Comparison of ENCODE assay signal across 12 cellular contexts in genomic region chr2:68238955-68239822, GRCh38. TPM values are rescaled to one million over a fixed set of nuclear protein-coding genes. Genes with fewer than 3 reads are reported as not detected.
DNase-seq lines count a peak whose midpoint lies in the region; ATAC-seq and TF ChIP-seq lines count a peak whose summit lies in the region.
"Had no signal": no experiment of that assay in that cellular context is flagged by ENCODE, and none has a peak within 500 bp of the region (broad histone marks: within the 10 kb centered on the region; RNA-seq: fewer than 3 reads in every experiment).

No MANE protein-coding gene starts in this region.

- H3K9me3 ChIP-seq in uterus (no peaks in the 10 kb centered on the region), right cardiac atrium (ENCODE audit: control insufficient read depth, low read length) (no peaks in the 10 kb centered on the region)

- peaks cover 22% of the 10 kb centered on the region for H3K36me3 Mint-ChIP-seq in activated naive CD8-positive, alpha-beta T cell treated with anti-CD3 and anti-CD28 coated beads, Interleukin-2, amount 50 U/mL, for 24 hours (ENCODE audit: low read depth)
- peaks cover 0 to 12% (median 9%) of the 10 kb centered on the region in 3 donors for H3K36me3 Mint-ChIP-seq in naive thymus-derived CD8-positive, alpha-beta T cell
- H3K36me3 Mint-ChIP-seq in activated CD4-positive, alpha-beta T cell treated with anti-CD3 and anti-CD28 coated beads, Interleukin-2, amount 10 ng/mL, durations not matched to agents 7 days and 5 days (ENCODE audit: low read depth): peaks cover 17% of the 10 kb centered on the region

- intact Hi-C loops in uterus (cut with DNase I; ENCODE audit: low total_unique reads) (no loop called here), right cardiac atrium (cut with DNase I) (no loop called here)

- H3K36me3 ChIP-seq in uterus: no peaks in the 10 kb centered on the region

- TF ChIP-seq POLR2A in uterus (IDR thresholded peaks at IDR 0.05): no peak

- POLR2A ChIA-PET in naive thymus-derived CD8-positive, alpha-beta T cell (lab: Charles Lee): interaction anchor here (0.9 kb wide), 1 partner anchor 82 kb away, joined by 3 read pairs; a partner anchor contains a TSS
- POLR2A ChIA-PET in activated CD4-positive, alpha-beta T cell treated with anti-CD3 and anti-CD28 coated beads, Interleukin-2, amount 10 ng/mL, durations not matched to agents 7 days and 5 days (lab: Charles Lee): no interaction called here

- no peaks in the 10 kb centered on the region for H3K27me3 Mint-ChIP-seq in activated naive CD8-positive, alpha-beta T cell treated with anti-CD3 and anti-CD28 coated beads, Interleukin-2, amount 50 U/mL, for 24 hours
- H3K27me3 Mint-ChIP-seq in naive thymus-derived CD8-positive, alpha-beta T cell: no peaks in the 10 kb centered on the region
- no peaks in the 10 kb centered on the region for H3K27me3 Mint-ChIP-seq in activated CD4-positive, alpha-beta T cell treated with anti-CD3 and anti-CD28 coated beads, Interleukin-2, amount 10 ng/mL, durations not matched to agents 7 days and 5 days

- peak overlapping the region; percentile 30 for H3K27ac Mint-ChIP-seq in activated naive CD8-positive, alpha-beta T cell treated with anti-CD3 and anti-CD28 coated beads, Interleukin-2, amount 50 U/mL, for 24 hours
- H3K27ac Mint-ChIP-seq in naive thymus-derived CD8-positive, alpha-beta T cell: peak overlapping the region; percentile 0 to 92 (median 58)
- no peak overlapping the region for H3K27ac Mint-ChIP-seq in activated CD4-positive, alpha-beta T cell treated with anti-CD3 and anti-CD28 coated beads, Interleukin-2, amount 10 ng/mL, durations not matched to agents 7 days and 5 days

- peak; percentile 38 for ATAC-seq in activated naive CD8-positive, alpha-beta T cell treated with anti-CD3 and anti-CD28 coated beads, Interleukin-2, amount 50 U/mL, for 24 hours
- ATAC-seq in naive thymus-derived CD8-positive, alpha-beta T cell: no peak
- no peak for ATAC-seq in HG03039 (IDR thresholded peaks at IDR 0.05; ENCODE audit: unreplicated experiment)
- ATAC-seq in right cardiac atrium: no peak

- H3K27me3 ChIP-seq in uterus (no peaks in the 10 kb centered on the region), right cardiac atrium (ENCODE audit: control insufficient read depth, insufficient read depth) (no peaks in the 10 kb centered on the region)

- DNase-seq in EL (peak; percentile 73), LHCN-M2 (ENCODE audit: low read depth) (peak; percentile 44), uterus (no peak), right cardiac atrium (no peak)
- DNase-seq in activated naive CD8-positive, alpha-beta T cell treated with anti-CD3 and anti-CD28 coated beads, Interleukin-2, amount 50 U/mL, for 24 hours: no peak
- no peak for DNase-seq in naive thymus-derived CD8-positive, alpha-beta T cell
- DNase-seq in activated CD4-positive, alpha-beta T cell treated with anti-CD3 and anti-CD28 coated beads, Interleukin-2, amount 10 ng/mL, durations not matched to agents 7 days and 5 days: no peak
- DNase-seq: DMS79 treated with DMSO at 0.1 percent for 48 hours, SHP77, trophoblast cell had no signal

- H3K4me3 ChIP-seq in uterus: no peak overlapping the region
- no peak overlapping the region for H3K4me3 ChIP-seq in right cardiac atrium (ENCODE audit: low read length)

- CTCF ChIA-PET in activated CD4-positive, alpha-beta T cell treated with anti-CD3 and anti-CD28 coated beads, Interleukin-2, amount 10 ng/mL, durations not matched to agents 7 days and 5 days (lab: Charles Lee): interaction anchor here (1.1 to 1.4 kb wide), 2 partner anchors 10 to 28 kb away, joined by 3 read pairs; no protein-coding TSS in a partner anchor

- H3K4me1 ChIP-seq in uterus (peaks cover 0 to 12% of the 10 kb centered on the region in 2 donors), right cardiac atrium (ENCODE audit: control insufficient read depth, insufficient read depth, low read length) (peaks cover 5% of the 10 kb centered on the region)

- H3K27ac ChIP-seq in uterus (no peak overlapping the region), right cardiac atrium (ENCODE audit: low read length) (no peak overlapping the region)
- H3K27ac ChIP-seq: parathyroid adenoma had no signal

- peaks cover 82% of the 10 kb centered on the region for H3K4me1 Mint-ChIP-seq in activated naive CD8-positive, alpha-beta T cell treated with anti-CD3 and anti-CD28 coated beads, Interleukin-2, amount 50 U/mL, for 24 hours
- H3K4me1 Mint-ChIP-seq in naive thymus-derived CD8-positive, alpha-beta T cell: peaks cover 27 to 91% (median 73%) of the 10 kb centered on the region in 4 donors
- H3K4me1 Mint-ChIP-seq in activated CD4-positive, alpha-beta T cell treated with anti-CD3 and anti-CD28 coated beads, Interleukin-2, amount 10 ng/mL, durations not matched to agents 7 days and 5 days: peaks cover 61% of the 10 kb centered on the region

- no peak overlapping the region for H3K4me3 Mint-ChIP-seq in activated naive CD8-positive, alpha-beta T cell treated with anti-CD3 and anti-CD28 coated beads, Interleukin-2, amount 50 U/mL, for 24 hours
- H3K4me3 Mint-ChIP-seq in naive thymus-derived CD8-positive, alpha-beta T cell: peak overlapping the region; percentile 23 to 73 (median 52)
- H3K4me3 Mint-ChIP-seq in activated CD4-positive, alpha-beta T cell treated with anti-CD3 and anti-CD28 coated beads, Interleukin-2, amount 10 ng/mL, durations not matched to agents 7 days and 5 days: no peak overlapping the region

- WGBS in right cardiac atrium: 60% methylated on average over 6 of the region's 6 CpGs

- TF ChIP-seq CTCF in uterus (IDR thresholded peaks at IDR 0.05): no peak

- H3K9me3 Mint-ChIP-seq in activated naive CD8-positive, alpha-beta T cell treated with anti-CD3 and anti-CD28 coated beads, Interleukin-2, amount 50 U/mL, for 24 hours: no peaks in the 10 kb centered on the region
- no peaks in the 10 kb centered on the region for H3K9me3 Mint-ChIP-seq in naive thymus-derived CD8-positive, alpha-beta T cell
- H3K9me3 Mint-ChIP-seq in activated CD4-positive, alpha-beta T cell treated with anti-CD3 and anti-CD28 coated beads, Interleukin-2, amount 10 ng/mL, durations not matched to agents 7 days and 5 days: no peaks in the 10 kb centered on the region

RNA-seq across cellular contexts. Expression of gene PPP3R1, which starts 13.1 kb away (rescaled TPM):
- total RNA-seq in LHCN-M2 (2014; rRNA removed) (20.2 and 23.5 TPM in 2 replicates), uterus (10 to 100 TPM in 3 of 4 donors, 1 to 10 TPM in 1; 9.7 to 67.9 (median 56.0) TPM), right cardiac atrium (10 to 100 TPM; 37.9 to 46.2 (median 42.9) TPM)
- polyA plus RNA-seq in LHCN-M2 (2012): 23.6 TPM
- 10 to 100 TPM; 72.5 to 76.3 TPM for total RNA-seq in naive thymus-derived CD8-positive, alpha-beta T cell
- polyA plus RNA-seq in naive thymus-derived CD8-positive, alpha-beta T cell: 1 to 10 TPM; 3.4 to 4.3 (median 3.9) TPM
- 21.4 TPM for polyA plus RNA-seq in right cardiac atrium
- total RNA-seq in activated CD4-positive, alpha-beta T cell treated with anti-CD3 and anti-CD28 coated beads, Interleukin-2, amount 10 ng/mL, durations not matched to agents 7 days and 5 days: 10 to 100 TPM; 78.5 to 79.6 TPM

Comparison
In these comparisons a context has a peak if more than half of its experiments do, and no peak if none do; other contexts are left out.
1. DNase-seq: peak in EL (single experiment) and LHCN-M2 (single experiment); none in activated naive CD8-positive, alpha-beta T cell treated with anti-CD3 and anti-CD28 coated beads, Interleukin-2, amount 50 U/mL, for 24 hours (single experiment), naive thymus-derived CD8-positive, alpha-beta T cell (0 of 10), uterus (0 of 2), right cardiac atrium (0 of 3) and activated CD4-positive, alpha-beta T cell treated with anti-CD3 and anti-CD28 coated beads, Interleukin-2, amount 10 ng/mL, durations not matched to agents 7 days and 5 days (single experiment).
2. H3K4me3 Mint-ChIP-seq: peak in naive thymus-derived CD8-positive, alpha-beta T cell (10 of 10); none in activated naive CD8-positive, alpha-beta T cell treated with anti-CD3 and anti-CD28 coated beads, Interleukin-2, amount 50 U/mL, for 24 hours (single experiment) and activated CD4-positive, alpha-beta T cell treated with anti-CD3 and anti-CD28 coated beads, Interleukin-2, amount 10 ng/mL, durations not matched to agents 7 days and 5 days (single experiment).